ENCODE assay signal across 15 cellular contexts in the genomic region with DNA sequence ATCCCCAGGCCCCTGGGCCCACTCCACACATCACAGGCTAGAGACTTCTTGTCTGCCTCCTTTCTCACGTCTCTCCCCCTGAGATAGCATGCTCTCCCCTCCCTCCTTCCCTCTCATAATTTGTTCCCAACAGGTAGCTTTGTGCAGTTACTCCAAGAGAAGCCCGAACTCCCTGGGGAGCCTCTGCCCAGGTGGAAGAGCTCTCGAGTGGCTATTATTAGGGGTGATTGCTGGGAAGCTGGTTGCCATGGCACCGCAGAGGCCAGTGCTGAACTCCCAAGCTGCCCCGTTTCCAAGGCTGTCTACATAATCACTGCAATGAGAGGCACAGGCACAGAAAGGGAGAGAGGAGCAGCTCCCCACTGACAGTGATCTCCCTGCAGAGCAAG.
DNase-seq lines count a peak whose midpoint lies in the region; ATAC-seq and TF ChIP-seq lines count a peak whose summit lies in the region.
"Had no signal": no experiment of that assay in that cellular context is flagged by ENCODE, and none has a peak within 500 bp of the region (broad histone marks: within the 10 kb centered on the region; RNA-seq: fewer than 3 reads in every experiment).

No MANE protein-coding gene starts in this region.

- no peaks in the 10 kb centered on the region for H3K36me3 ChIP-seq in upper lobe of right lung
- H3K36me3 ChIP-seq: esophagus muscularis mucosa, heart left ventricle had no signal

- no peaks in the 10 kb centered on the region for H3K4me1 ChIP-seq in upper lobe of right lung
- H3K4me1 ChIP-seq: esophagus muscularis mucosa, heart left ventricle had no signal

- CTCF ChIA-PET in GM10248 (lab: Yijun Ruan, JAX), result interaction anchor here (1.0 kb wide), 1 partner anchor 33 kb away, joined by 3 read pairs; no protein-coding TSS in a partner anchor

- no peak overlapping the region for H3K4me3 ChIP-seq in dorsolateral prefrontal cortex
- H3K4me3 ChIP-seq in upper lobe of right lung, result no peak overlapping the region
- H3K4me3 ChIP-seq: esophagus muscularis mucosa, heart left ventricle had no signal

- peak; percentile 23 for ATAC-seq in upper lobe of right lung
- no peak for ATAC-seq in HG03342 (IDR thresholded peaks at IDR 0.05; ENCODE audit: unreplicated experiment)
- ATAC-seq: heart left ventricle had no signal

- H3K27me3 ChIP-seq in dorsolateral prefrontal cortex (no peaks in the 10 kb centered on the region), upper lobe of right lung (no peaks in the 10 kb centered on the region)
- H3K27me3 ChIP-seq: esophagus muscularis mucosa, heart left ventricle had no signal

- intact Hi-C loops in dorsolateral prefrontal cortex (cut with DNase I) (no loop called here), upper lobe of right lung (cut with DNase I) (no loop called here)

- peak; percentile 8 for DNase-seq in NCI-H2196 (lab: John Stamatoyannopoulos, UW; ENCODE audit: unreplicated experiment)
- DNase-seq in NCI-H2196 treated with DMSO at 0.1 percent for 48 hours (lab: John Stamatoyannopoulos, UW; ENCODE audit: unreplicated experiment), result no peak
- DNase-seq in NCI-H345 (lab: John Stamatoyannopoulos, UW), result peak; percentile 97
- DNase-seq in dorsolateral prefrontal cortex, result peak in 6 of 10 donors; percentile 16 to 54 (median 36)
- no peak for DNase-seq in upper lobe of right lung
- DNase-seq in GM10248 (ENCODE audit: extremely low spot score), result no peak
- no peak for DNase-seq in activated T-cell treated with anti-CD3 and anti-CD28 coated beads, Interleukin-2, amount 50 U/mL, for 48 hours
- DNase-seq: activated CD4-positive, alpha-beta memory T cell treated with anti-CD3 and anti-CD28 coated beads for 36 hours; CD4-positive, CD25-positive, alpha-beta regulatory T cell; kidney; OCI-M1; SK-N-SH had no signal

- peaks cover 7% of the 10 kb centered on the region for H3K9me3 ChIP-seq in upper lobe of right lung
- H3K9me3 ChIP-seq: SK-N-SH had no signal

- H3K27ac ChIP-seq in dorsolateral prefrontal cortex (peak overlapping the region in 42 of 59 donors; percentile 7 to 69 (median 47)), upper lobe of right lung (no peak overlapping the region)
- H3K27ac ChIP-seq: esophagus muscularis mucosa, heart left ventricle had no signal

- POLR2A ChIA-PET in GM10248 (lab: Yijun Ruan, JAX), result no interaction called here

- no peak for TF ChIP-seq CTCF in dorsolateral prefrontal cortex (IDR thresholded peaks at IDR 0.05 in 54 of 56, conservative IDR thresholded peaks at IDR 0.05 in 2 of 56; ENCODE audit: low read depth in 1 of 56, partially characterized antibody in 56 of 56)
- no peak for TF ChIP-seq CTCF in upper lobe of right lung (IDR thresholded peaks at IDR 0.05)
- TF ChIP-seq CTCF in GM10248 (IDR thresholded peaks at IDR 0.05; ENCODE audit: control extremely low read depth, extremely low read depth, low read depth, missing control alignments), result no peak

Comparison
In these comparisons a context has a peak if more than half of its experiments do, and no peak if none do; other contexts are left out.
1. DNase-seq: peak in NCI-H2196 (single experiment), NCI-H345 (single experiment) and dorsolateral prefrontal cortex (6 of 10); none in NCI-H2196 treated with DMSO at 0.1 percent for 48 hours (single experiment), upper lobe of right lung (single experiment), GM10248 (single experiment) and activated T-cell treated with anti-CD3 and anti-CD28 coated beads, Interleukin-2, amount 50 U/mL, for 48 hours (0 of 2).